Comparison of ENCODE assay signal across 25 cellular contexts in genomic region chr11:46444305-46444704, GRCh38. TPM values are rescaled to one million over a fixed set of nuclear protein-coding genes. Genes with fewer than 3 reads are reported as not detected.
"Had no signal": no experiment of that assay in that cellular context is flagged by ENCODE, and none has a peak within 500 bp of the region (broad histone marks: within the 10 kb centered on the region; RNA-seq: fewer than 3 reads in every experiment).

No MANE protein-coding gene starts in this region.

- FAIRE-seq: colon, kidney, pancreas, urothelium cell line had no signal

- H3K9me3 Mint-ChIP-seq: immature natural killer cell; natural killer cell treated with Interleukin-12 subunit alpha and Interleukin-12 subunit beta and Interleukin-15 and Interleukin-18, amount 100 ng/mL, for 72 hours; type B pancreatic cell had no signal

- H3K27me3 ChIP-seq: esophagus squamous epithelium, gastroesophageal sphincter, pancreas, suprapubic skin, thyroid gland had no signal

- DNase-seq: dermis blood vessel endothelial cell; esophagus squamous epithelium; foreskin fibroblast; immature natural killer cell; kidney; left cardiac atrium; left ventricle myocardium superior; mesenchymal stem cell; midbrain; occipital lobe; pancreas; psoas muscle; stimulated activated CD4-positive, alpha-beta T cell treated with anti-CD3 and anti-CD28 coated beads, Interleukin-12 subunit alpha, Interleukin-12 subunit beta, amount 100 ng/mL, for 4 hours; stimulated activated naive CD8-positive, alpha-beta T cell treated with anti-CD3 and anti-CD28 coated beads, Interleukin-15, Interleukin-2, amounts not matched to agents 100 U/mL and 50 U/mL, for 24 hours; thyroid gland had no signal

- H3K4me3 ChIP-seq: esophagus squamous epithelium, gastroesophageal sphincter, lung, pancreas, psoas muscle, skin epidermis, suprapubic skin, thyroid gland had no signal

- H3K27ac Mint-ChIP-seq: immature natural killer cell; natural killer cell treated with Interleukin-12 subunit alpha and Interleukin-12 subunit beta and Interleukin-15 and Interleukin-18, amount 100 ng/mL, for 72 hours; type B pancreatic cell had no signal

- H3K36me3 ChIP-seq: pancreas, thyroid gland had no signal

- H3K9me3 ChIP-seq: esophagus squamous epithelium, gastroesophageal sphincter, pancreas, psoas muscle, suprapubic skin, thyroid gland had no signal

- ATAC-seq: gastroesophageal sphincter; left cardiac atrium; left ventricle myocardium superior; natural killer cell treated with Interleukin-12 subunit alpha and Interleukin-12 subunit beta and Interleukin-15 and Interleukin-18, amount 100 ng/mL, for 72 hours; pancreas; sciatic nerve; stimulated activated naive CD8-positive, alpha-beta T cell treated with anti-CD3 and anti-CD28 coated beads, Interleukin-15, Interleukin-2, amounts not matched to agents 100 U/mL and 50 U/mL, for 24 hours had no signal

- H3K4me3 Mint-ChIP-seq: immature natural killer cell; natural killer cell treated with Interleukin-12 subunit alpha and Interleukin-12 subunit beta and Interleukin-15 and Interleukin-18, amount 100 ng/mL, for 72 hours; type B pancreatic cell had no signal

- H3K27ac ChIP-seq: esophagus squamous epithelium, gastroesophageal sphincter, pancreas, psoas muscle, skin epidermis, suprapubic skin, thyroid gland had no signal

- H3K27me3 Mint-ChIP-seq: natural killer cell treated with Interleukin-12 subunit alpha and Interleukin-12 subunit beta and Interleukin-15 and Interleukin-18, amount 100 ng/mL, for 72 hours; type B pancreatic cell had no signal

- H3K4me1 ChIP-seq: pancreas, suprapubic skin had no signal

RNA-seq across cellular contexts. Expression of gene CHRM4, which starts 52.7 kb away (rescaled TPM):
- total RNA-seq: epithelial cell of proximal tubule, esophagus squamous epithelium, left ventricle myocardium superior, psoas muscle, sciatic nerve had no signal
- polyA plus RNA-seq: psoas muscle had no signal
